9 cellular contexts compared by ENCODE assay signal in the genomic region with DNA sequence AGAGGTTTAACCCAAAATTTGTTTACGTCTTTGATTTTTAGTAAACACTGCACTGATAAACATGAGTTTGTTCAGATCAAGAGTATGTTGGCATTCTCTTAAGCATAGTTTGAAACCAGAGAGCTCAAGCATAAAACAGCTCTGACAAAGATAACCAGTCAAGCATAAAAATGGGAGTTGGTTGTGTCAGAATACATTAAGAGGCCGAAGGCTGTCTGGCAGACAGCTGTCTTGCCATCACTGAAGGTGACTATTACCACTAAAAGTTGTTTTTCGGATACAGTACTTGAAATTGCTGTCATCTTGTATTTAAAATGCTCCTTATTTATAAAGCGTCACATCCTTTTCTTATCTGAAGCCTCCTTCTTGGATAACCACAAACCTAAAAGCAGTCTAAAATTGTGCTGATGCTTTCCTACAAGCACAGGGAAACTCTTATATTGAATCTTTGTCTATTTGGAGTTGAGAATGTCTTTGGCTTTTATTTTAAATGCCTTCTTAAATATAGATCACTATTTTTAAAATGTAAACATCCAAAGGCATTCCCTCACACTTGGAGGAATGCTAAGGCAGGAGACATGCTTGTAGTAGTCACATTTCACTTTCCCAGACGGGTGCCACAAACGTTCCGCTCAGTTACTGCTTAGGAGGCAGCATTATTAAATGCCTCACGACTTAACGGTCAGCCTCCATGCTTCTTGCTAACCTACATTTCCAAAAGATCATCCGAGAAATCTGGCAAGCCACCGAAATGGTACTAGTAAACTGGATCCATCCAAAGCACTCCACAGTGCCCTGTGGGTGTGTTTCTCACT. TPM values are rescaled to one million over a fixed set of nuclear protein-coding genes. Genes with fewer than 3 reads are reported as not detected.
DNase-seq lines count a peak whose midpoint lies in the region; ATAC-seq and TF ChIP-seq lines count a peak whose summit lies in the region.
"Had no signal": no experiment of that assay in that cellular context is flagged by ENCODE, and none has a peak within 500 bp of the region (broad histone marks: within the 10 kb centered on the region; RNA-seq: fewer than 3 reads in every experiment).

No MANE protein-coding gene starts in this region.

- no peaks in the 10 kb centered on the region for H3K9me3 Mint-ChIP-seq in CD4-positive, alpha-beta memory T cell
- H3K9me3 Mint-ChIP-seq in chondrocyte (ENCODE audit: low read depth) = no peaks in the 10 kb centered on the region

- H3K27me3 Mint-ChIP-seq in CD4-positive, alpha-beta memory T cell = peaks cover 48 to 61% of the 10 kb centered on the region in 2 donors
- no peaks in the 10 kb centered on the region for H3K27me3 Mint-ChIP-seq in chondrocyte (ENCODE audit: low read depth)

- H3K9me3 ChIP-seq in CD4-positive, alpha-beta memory T cell (ENCODE audit: control insufficient read depth in 1 of 2, low read length in 2 of 2) = no peaks in the 10 kb centered on the region
- H3K9me3 ChIP-seq in mucosa of stomach (ENCODE audit: control insufficient read depth, low read length) = no peaks in the 10 kb centered on the region

- H3K4me3 ChIP-seq in CD4-positive, alpha-beta memory T cell (ENCODE audit: low read length in 2 of 2) = no peak overlapping the region
- no peak overlapping the region for H3K4me3 ChIP-seq in mucosa of stomach (ENCODE audit: low read length)

- H3K9ac ChIP-seq in mucosa of stomach (ENCODE audit: low read length) = peak overlapping the region; percentile 41

- H3K36me3 ChIP-seq in CD4-positive, alpha-beta memory T cell (ENCODE audit: insufficient read depth, low read length) = no peaks in the 10 kb centered on the region
- no peaks in the 10 kb centered on the region for H3K36me3 ChIP-seq in mucosa of stomach (ENCODE audit: control insufficient read depth, insufficient read depth, low read length)

- peak overlapping the region in 7 of 8 donors; percentile 6 to 74 (median 42) for H3K4me3 Mint-ChIP-seq in CD4-positive, alpha-beta memory T cell
- peak overlapping the region; percentile 92 for H3K4me3 Mint-ChIP-seq in chondrocyte (ENCODE audit: unreplicated experiment)

- H3K4me1 Mint-ChIP-seq in CD4-positive, alpha-beta memory T cell = peaks cover 4 to 14% (median 9%) of the 10 kb centered on the region in 4 donors
- peaks cover 32% of the 10 kb centered on the region for H3K4me1 Mint-ChIP-seq in chondrocyte (ENCODE audit: low read depth)

- CTCF ChIA-PET in CD4-positive, alpha-beta memory T cell (lab: Charles Lee; ENCODE audit: partially characterized antibody) = no interaction called here

- H3K27me3 ChIP-seq in CD4-positive, alpha-beta memory T cell (ENCODE audit: insufficient read depth, low read length) = peaks cover 16% of the 10 kb centered on the region
- H3K27me3 ChIP-seq in mucosa of stomach (ENCODE audit: control insufficient read depth, insufficient read depth, low read length) = peaks cover 21% of the 10 kb centered on the region

- no peak for TF ChIP-seq CTCF in chondrocyte (IDR thresholded peaks at IDR 0.05)

- intact Hi-C loops in CD4-positive, alpha-beta memory T cell (cut with micrococcal nuclease) = no loop called here

- peaks cover 6% of the 10 kb centered on the region for H3K4me1 ChIP-seq in CD4-positive, alpha-beta memory T cell (ENCODE audit: insufficient read depth, low read length)
- H3K4me1 ChIP-seq in mucosa of stomach (ENCODE audit: control insufficient read depth, insufficient read depth, low read length) = peaks cover 6% of the 10 kb centered on the region

- H3K27ac ChIP-seq in CD4-positive, alpha-beta memory T cell (ENCODE audit: low read depth, low read length) = no peak overlapping the region
- H3K27ac ChIP-seq: HL-60 had no signal

- ATAC-seq in HG02981 (IDR thresholded peaks at IDR 0.05; ENCODE audit: unreplicated experiment) (no peak), HG03432 (IDR thresholded peaks at IDR 0.05; ENCODE audit: unreplicated experiment) (no peak)

- no peak for DNase-seq in CD4-positive, alpha-beta memory T cell
- peak; percentile 15 for DNase-seq in NCI-H146 treated with DMSO at 0.1 percent for 48 hours (lab: John Stamatoyannopoulos, UW; ENCODE audit: unreplicated experiment)
- DNase-seq in chondrocyte (ENCODE audit: low spot score) = no peak
- no peak for DNase-seq in stimulated activated CD4-positive, alpha-beta T cell treated with anti-CD3 and anti-CD28 coated beads, Interleukin-1b, Interleukin-23, amount 100 ng/mL, for 48 hours
- DNase-seq in foreskin melanocyte = no peak

- POLR2A ChIA-PET in CD4-positive, alpha-beta memory T cell (lab: Charles Lee; ENCODE audit: partially characterized antibody) = no interaction called here

- no peak overlapping the region for H3K27ac Mint-ChIP-seq in CD4-positive, alpha-beta memory T cell
- peak overlapping the region; percentile 94 for H3K27ac Mint-ChIP-seq in chondrocyte (ENCODE audit: unreplicated experiment)

- no peaks in the 10 kb centered on the region for H3K36me3 Mint-ChIP-seq in CD4-positive, alpha-beta memory T cell
- no peaks in the 10 kb centered on the region for H3K36me3 Mint-ChIP-seq in chondrocyte (ENCODE audit: low read depth)

RNA-seq across cellular contexts. Expression of a gene that starts 1.6 kb away (rescaled TPM):
- not detected for total RNA-seq in CD4-positive, alpha-beta memory T cell
- polyA plus RNA-seq in CD4-positive, alpha-beta memory T cell = under 1 TPM in 1 of 2 donors, not detected in 1; 0.10 TPM
- 8.4 to 9.5 TPM (median 8.9 TPM) in 3 replicates for total RNA-seq in chondrocyte
